In the genomic region with DNA sequence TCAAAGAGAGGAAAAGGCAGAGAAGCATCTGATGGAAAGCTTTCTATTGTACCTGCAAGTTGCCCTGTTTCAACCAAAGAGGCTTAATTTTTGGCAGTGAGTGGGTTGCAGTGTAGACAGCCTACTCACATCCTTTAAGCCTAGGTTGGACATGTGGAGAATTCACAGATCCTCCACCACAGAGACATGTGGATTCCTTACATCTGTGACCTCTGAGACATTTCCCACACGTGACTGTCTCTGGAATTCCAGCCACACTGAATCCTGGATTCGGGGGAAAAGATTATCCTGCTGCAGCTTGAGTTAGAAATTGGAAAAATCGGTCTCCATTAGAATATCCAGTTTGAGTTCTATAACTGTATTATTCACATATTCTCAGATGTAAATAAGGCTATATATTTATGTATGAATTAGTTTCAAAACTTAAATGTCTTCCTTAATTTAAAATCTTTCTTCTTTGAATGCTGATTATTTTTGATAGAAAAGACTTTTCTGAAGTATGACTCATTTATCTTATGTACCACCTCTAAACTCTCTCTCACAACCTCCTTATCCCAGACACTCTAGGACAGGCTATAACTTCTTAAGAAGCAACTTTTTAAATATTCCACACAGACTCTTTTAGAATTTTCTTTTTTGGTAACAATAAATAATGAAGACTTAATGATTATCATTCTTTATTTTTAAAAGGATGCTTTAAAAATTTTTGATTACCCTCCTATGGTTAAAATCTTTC, we compare ENCODE assay signal across 26 cellular contexts.
DNase-seq lines count a peak whose midpoint lies in the region; ATAC-seq and TF ChIP-seq lines count a peak whose summit lies in the region.
"Had no signal": no experiment of that assay in that cellular context is flagged by ENCODE, and none has a peak within 500 bp of the region (broad histone marks: within the 10 kb centered on the region; RNA-seq: fewer than 3 reads in every experiment).

No MANE protein-coding gene starts in this region.

- no peaks in the 10 kb centered on the region for H3K4me1 ChIP-seq in foreskin keratinocyte
- H3K4me1 ChIP-seq: BLaER1, Caco-2, esophagus muscularis mucosa, HAP-1, left lung, psoas muscle had no signal

- H3K27ac ChIP-seq in foreskin keratinocyte = no peak overlapping the region
- H3K27ac ChIP-seq: BLaER1, esophagus muscularis mucosa, left lung, psoas muscle had no signal

- no peaks in the 10 kb centered on the region for H3K27me3 ChIP-seq in foreskin keratinocyte
- H3K27me3 ChIP-seq: BLaER1, esophagus muscularis mucosa, left lung had no signal

- ATAC-seq in SK-N-SH treated with all-trans-retinoic acid at 6 μM for 48 hours (peak; percentile 71), foreskin keratinocyte (no peak)
- ATAC-seq: activated CD4-positive, CD25-positive, alpha-beta regulatory T cell treated with anti-CD3 and anti-CD28 coated beads, Interleukin-2, amount 50 U/mL, for 24 hours; activated naive CD4-positive, alpha-beta T cell treated with anti-CD3 and anti-CD28 coated beads, Interleukin-2, amount 50 U/mL, for 72 hours; left lung; Panc1; psoas muscle had no signal

- DNase-seq in EH (ENCODE audit: low read depth) (peak; percentile 70), HS-27A (ENCODE audit: low read depth) (peak; percentile 63), islet precursor cell (peak; percentile 61), midbrain (lab: John Stamatoyannopoulos, UW) (no peak), foreskin keratinocyte (no peak), HuH-7 (ENCODE audit: low spot score) (no peak)
- DNase-seq in NK-92 treated with Interleukin-12 subunit alpha and Interleukin-12 subunit beta, amount 100 ng/mL, for 24 hours (lab: John Stamatoyannopoulos, UW) = no peak
- DNase-seq: activated CD4-positive, alpha-beta memory T cell treated with anti-CD3 and anti-CD28 coated beads, Interleukin-2, amount 10 ng/mL, durations not matched to agents 7 days and 5 days; aorta; Caco-2; left lung; naive B cell; NCI-H1048; NCI-H187; NCI-H2171 treated with DMSO at 0.1 percent for 48 hours; NCI-H524 treated with DMSO at 0.1 percent for 48 hours; nucleus accumbens; psoas muscle; stimulated activated naive CD4-positive, alpha-beta T cell treated with Interleukin-2 at 50 U/mL for 16 hours had no signal

- no peak for TF ChIP-seq CTCF in foreskin keratinocyte (conservative IDR thresholded peaks at IDR 0.05)

TF ChIP-seq in SK-N-SH treated with all-trans-retinoic acid at 6 μM for 48 hours, 23 proteins besides CTCF, POLR2A, EP300 and RAD21:
- TF ChIP-seq TOX (CRISPR knock-in tag; IDR thresholded peaks at IDR 0.05; ENCODE audit: borderline replicate concordance) (peak; percentile 47; the same call in 1 of the 2 replicates), BACH2 (CRISPR knock-in tag; IDR thresholded peaks at IDR 0.05; ENCODE audit: borderline replicate concordance) (no peak), ZNF8 (CRISPR knock-in tag; IDR thresholded peaks at IDR 0.05) (no peak), ZNF70 (CRISPR knock-in tag; IDR thresholded peaks at IDR 0.05) (no peak), ISL1 (CRISPR knock-in tag; IDR thresholded peaks at IDR 0.05) (peak; percentile 58), RARB (CRISPR knock-in tag; IDR thresholded peaks at IDR 0.05) (0 out of 2 replicates have a peak, but pooled peaks have one; percentile 9), ARNTL (CRISPR knock-in tag; IDR thresholded peaks at IDR 0.05; ENCODE audit: borderline replicate concordance, low read depth) (no peak), ZC3H10 (CRISPR knock-in tag; IDR thresholded peaks at IDR 0.05) (no peak), SNAI2 (CRISPR knock-in tag; IDR thresholded peaks at IDR 0.05) (no peak)
- TF ChIP-seq, protein P1, sequence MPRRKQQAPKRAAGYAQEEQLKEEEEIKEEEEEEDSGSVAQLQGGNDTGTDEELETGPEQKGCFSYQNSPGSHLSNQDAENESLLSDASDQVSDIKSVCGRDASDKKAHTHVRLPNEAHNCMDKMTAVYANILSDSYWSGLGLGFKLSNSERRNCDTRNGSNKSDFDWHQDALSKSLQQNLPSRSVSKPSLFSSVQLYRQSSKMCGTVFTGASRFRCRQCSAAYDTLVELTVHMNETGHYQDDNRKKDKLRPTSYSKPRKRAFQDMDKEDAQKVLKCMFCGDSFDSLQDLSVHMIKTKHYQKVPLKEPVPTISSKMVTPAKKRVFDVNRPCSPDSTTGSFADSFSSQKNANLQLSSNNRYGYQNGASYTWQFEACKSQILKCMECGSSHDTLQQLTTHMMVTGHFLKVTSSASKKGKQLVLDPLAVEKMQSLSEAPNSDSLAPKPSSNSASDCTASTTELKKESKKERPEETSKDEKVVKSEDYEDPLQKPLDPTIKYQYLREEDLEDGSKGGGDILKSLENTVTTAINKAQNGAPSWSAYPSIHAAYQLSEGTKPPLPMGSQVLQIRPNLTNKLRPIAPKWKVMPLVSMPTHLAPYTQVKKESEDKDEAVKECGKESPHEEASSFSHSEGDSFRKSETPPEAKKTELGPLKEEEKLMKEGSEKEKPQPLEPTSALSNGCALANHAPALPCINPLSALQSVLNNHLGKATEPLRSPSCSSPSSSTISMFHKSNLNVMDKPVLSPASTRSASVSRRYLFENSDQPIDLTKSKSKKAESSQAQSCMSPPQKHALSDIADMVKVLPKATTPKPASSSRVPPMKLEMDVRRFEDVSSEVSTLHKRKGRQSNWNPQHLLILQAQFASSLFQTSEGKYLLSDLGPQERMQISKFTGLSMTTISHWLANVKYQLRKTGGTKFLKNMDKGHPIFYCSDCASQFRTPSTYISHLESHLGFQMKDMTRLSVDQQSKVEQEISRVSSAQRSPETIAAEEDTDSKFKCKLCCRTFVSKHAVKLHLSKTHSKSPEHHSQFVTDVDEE (CRISPR knock-in tag; IDR thresholded peaks at IDR 0.05) = no peak

Comparison
In these comparisons a context has a peak if more than half of its experiments do, and no peak if none do; other contexts are left out.
1. DNase-seq: peak in EH (single experiment), HS-27A (single experiment) and islet precursor cell (single experiment); none in midbrain (single experiment), foreskin keratinocyte (0 of 2), HuH-7 (single experiment) and NK-92 treated with Interleukin-12 subunit alpha and Interleukin-12 subunit beta, amount 100 ng/mL, for 24 hours (single experiment).